22 cellular contexts compared by ENCODE assay signal in genomic region chr2:237547841-237548416, GRCh38. TPM values are rescaled to one million over a fixed set of nuclear protein-coding genes. Genes with fewer than 3 reads are reported as not detected.
A peak's percentile ranks its signal among the peaks of the same experiment; 100 is the strongest.
DNase-seq lines count a peak whose midpoint lies in the region; ATAC-seq and TF ChIP-seq lines count a peak whose summit lies in the region.
"Had no signal": no experiment of that assay in that cellular context is flagged by ENCODE, and none has a peak within 500 bp of the region (broad histone marks: within the 10 kb centered on the region; RNA-seq: fewer than 3 reads in every experiment).

No MANE protein-coding gene starts in this region.

- 44% methylated on average over 11 of the region's 11 CpGs for WGBS in mesenchymal stem cell
- 48 to 56% (median 50%) methylated on average over 11 of the region's 11 CpGs for WGBS in ovary, 3 donors

- ATAC-seq in HG03175 (IDR thresholded peaks at IDR 0.05; ENCODE audit: unreplicated experiment) = no peak
- ATAC-seq: activated CD8-positive, alpha-beta T cell treated with anti-CD3 and anti-CD28 coated beads, Interleukin-2, amount 10 ng/mL, durations not matched to agents 7 days and 5 days; gastroesophageal sphincter had no signal

- H3K14ac ChIP-seq in mesenchymal stem cell (ENCODE audit: low read length in 2 of 2) = no peak overlapping the region

- H2BK12ac ChIP-seq in mesenchymal stem cell (ENCODE audit: low read length in 2 of 2) = no peak overlapping the region

- no peak overlapping the region for H2BK120ac ChIP-seq in mesenchymal stem cell (ENCODE audit: low read depth, low read length)

- H3K27ac ChIP-seq in HUES48 (ENCODE audit: low read depth, low read length) (peak overlapping the region; percentile 41), mesenchymal stem cell (ENCODE audit: low read length, poor library complexity, severe bottlenecking) (peak overlapping the region; percentile 17), ovary (no peak overlapping the region)
- H3K27ac ChIP-seq: brain microvascular endothelial cell, gastroesophageal sphincter, skin epidermis, suprapubic skin had no signal

- H3K18ac ChIP-seq in mesenchymal stem cell (ENCODE audit: low read depth in 1 of 2, low read length in 2 of 2) = peak overlapping the region in 1 of 2 experiments; percentile 24

- H3K36me3 ChIP-seq in HUES48 (ENCODE audit: control insufficient read depth, insufficient read depth, low read length) (peaks cover 3% of the 10 kb centered on the region; the same call in 1 of the 2 replicates), mesenchymal stem cell (ENCODE audit: control insufficient read depth in 1 of 2, insufficient read depth in 2 of 2, low read depth in 1 of 2, low read length in 2 of 2) (peaks cover 22 to 63% of the 10 kb centered on the region in 2 experiments), ovary (no peaks in the 10 kb centered on the region)
- H3K36me3 ChIP-seq: BE2C, gastroesophageal sphincter had no signal

- intact Hi-C loops in ovary (cut with DNase I) = no loop called here

- H2AFZ ChIP-seq in mesenchymal stem cell (ENCODE audit: low read depth, low read length) = no peak overlapping the region

- peak; percentile 80 for DNase-seq in DMS153 (lab: John Stamatoyannopoulos, UW)
- peak; percentile 13 for DNase-seq in epithelial cell of proximal tubule (ENCODE audit: low read depth)
- peak; percentile 66 for DNase-seq in mesenchymal stem cell
- no peak for DNase-seq in activated gamma-delta T cell treated with Interleukin-2 at 50 U/mL for 16 hours
- DNase-seq in DMS79 treated with DMSO at 0.1 percent for 48 hours (lab: John Stamatoyannopoulos, UW) = no peak
- no peak for DNase-seq in ovary
- DNase-seq: activated B cell treated with CpG ODN at 0.5 μM for 24 hours; activated CD8-positive, alpha-beta T cell treated with anti-CD3 and anti-CD28 coated beads, Interleukin-2, amount 10 ng/mL, durations not matched to agents 7 days and 5 days; activated naive CD8-positive, alpha-beta T cell treated with anti-CD3 and anti-CD28 coated beads, Interleukin-2, amount 10 ng/mL, durations not matched to agents 7 days and 5 days; activated T-cell treated with anti-CD3 and anti-CD28 coated beads, Interleukin-2, amount 50 U/mL, for 48 hours; BE2C; brain microvascular endothelial cell; NCI-H446; SIG-M5; T-helper 2 cell had no signal

- no peak overlapping the region for H3K4me2 ChIP-seq in mesenchymal stem cell (ENCODE audit: low read length, poor library complexity, severe bottlenecking)

- TF ChIP-seq POLR2A in ovary (IDR thresholded peaks at IDR 0.05) = no peak

- no peak for TF ChIP-seq EP300 in ovary (IDR thresholded peaks at IDR 0.05)

- no peak overlapping the region for H2BK5ac ChIP-seq in mesenchymal stem cell (ENCODE audit: low read depth, low read length, poor library complexity, severe bottlenecking)

- H3K4me1 ChIP-seq in HUES48 (ENCODE audit: control insufficient read depth, insufficient read depth, low read length) (no peaks in the 10 kb centered on the region), mesenchymal stem cell (ENCODE audit: control insufficient read depth, insufficient read depth, low read depth, low read length) (peaks cover 16% of the 10 kb centered on the region), ovary (ENCODE audit: insufficient read depth) (no peaks in the 10 kb centered on the region)
- H3K4me1 ChIP-seq: BE2C had no signal

- no peak overlapping the region for H2AK5ac ChIP-seq in mesenchymal stem cell (ENCODE audit: low read length, severe bottlenecking)

- H3K9me3 ChIP-seq in HUES48 (ENCODE audit: control insufficient read depth, insufficient read depth, low read length) (peaks cover 2% of the 10 kb centered on the region; the same call in 1 of the 2 replicates), mesenchymal stem cell (ENCODE audit: control insufficient read depth, low read length) (peaks cover 5% of the 10 kb centered on the region), ovary (no peaks in the 10 kb centered on the region)
- H3K9me3 ChIP-seq: BE2C, gastroesophageal sphincter, suprapubic skin had no signal

- H2BK15ac ChIP-seq in mesenchymal stem cell (ENCODE audit: low read depth, poor library complexity, severe bottlenecking) = no peak overlapping the region

- no peak overlapping the region for H3K23ac ChIP-seq in mesenchymal stem cell (ENCODE audit: low read length in 2 of 2)

- no peak for TF ChIP-seq CTCF in epithelial cell of proximal tubule (conservative IDR thresholded peaks at IDR 0.05; ENCODE audit: low read depth, low read length)
- no peak for TF ChIP-seq CTCF in ovary (IDR thresholded peaks at IDR 0.05)

- no peak overlapping the region for H4K8ac ChIP-seq in mesenchymal stem cell (ENCODE audit: low read length)

- H3K27me3 ChIP-seq in HUES48 (ENCODE audit: control insufficient read depth, insufficient read depth, low read length) (no peaks in the 10 kb centered on the region), mesenchymal stem cell (ENCODE audit: control insufficient read depth in 1 of 2, insufficient read depth in 1 of 2, low read length in 2 of 2) (no peaks in the 10 kb centered on the region), ovary (no peaks in the 10 kb centered on the region)
- H3K27me3 ChIP-seq: BE2C, brain microvascular endothelial cell, gastroesophageal sphincter, suprapubic skin had no signal

- no peak overlapping the region for H3K9ac ChIP-seq in HUES48 (ENCODE audit: low read depth, low read length)
- H3K9ac ChIP-seq in mesenchymal stem cell (ENCODE audit: low read length) = no peak overlapping the region

- H3K79me1 ChIP-seq in mesenchymal stem cell (replicated peaks; ENCODE audit: low read length, poor library complexity, severe bottlenecking) = peaks cover 5% of the 10 kb centered on the region

- H3K4me3 ChIP-seq in HUES48 (ENCODE audit: low read depth, low read length) = no peak overlapping the region
- no peak overlapping the region for H3K4me3 ChIP-seq in epithelial cell of proximal tubule (ENCODE audit: low read depth, low read length)
- no peak overlapping the region for H3K4me3 ChIP-seq in mesenchymal stem cell (ENCODE audit: insufficient read depth in 1 of 2, low read depth in 1 of 2, low read length in 2 of 2)
- H3K4me3 ChIP-seq in ovary = no peak overlapping the region
- H3K4me3 ChIP-seq: gastroesophageal sphincter, skin epidermis, suprapubic skin had no signal

- H3K4ac ChIP-seq in mesenchymal stem cell (ENCODE audit: low read depth in 1 of 2, low read length in 2 of 2) = no peak overlapping the region

- no peak overlapping the region for H4K91ac ChIP-seq in mesenchymal stem cell (ENCODE audit: low read length)

RNA-seq across cellular contexts. Expression of gene PRLH, which starts 18.4 kb away (rescaled TPM):
- not detected in 2 replicates for total RNA-seq in epithelial cell of proximal tubule
- not detected for polyA plus RNA-seq in mesenchymal stem cell (2013, experiment 1 of 2)
- not detected for polyA plus RNA-seq in mesenchymal stem cell (2013, experiment 2 of 2)
- total RNA-seq in ovary = not detected
- polyA plus RNA-seq in ovary = not detected
- total RNA-seq: activated B cell treated with CpG ODN at 0.5 μM for 24 hours; activated CD8-positive, alpha-beta T cell treated with anti-CD3 and anti-CD28 coated beads, Interleukin-2, amount 10 ng/mL, durations not matched to agents 7 days and 5 days; activated naive CD8-positive, alpha-beta T cell treated with anti-CD3 and anti-CD28 coated beads, Interleukin-2, amount 10 ng/mL, durations not matched to agents 7 days and 5 days; gastroesophageal sphincter; lower leg skin; OCI-LY7; suprapubic skin had no signal

RNA-seq across cellular contexts. Expression of gene RAB17, which starts 42.6 kb away (rescaled TPM):
- total RNA-seq in epithelial cell of proximal tubule (0.94 and 6.1 TPM in 2 replicates), ovary (10 to 100 TPM in 1 of 7 donors, 1 to 10 TPM in 5, under 1 TPM in 1; 0.76 to 19.3 (median 4.6) TPM)
- 0.11 TPM for polyA plus RNA-seq in mesenchymal stem cell (2013, experiment 1 of 2)
- 0.11 TPM for polyA plus RNA-seq in mesenchymal stem cell (2013, experiment 2 of 2)
- under 1 TPM; 0.38 to 0.86 TPM for polyA plus RNA-seq in ovary
- total RNA-seq: activated B cell treated with CpG ODN at 0.5 μM for 24 hours; activated naive CD8-positive, alpha-beta T cell treated with anti-CD3 and anti-CD28 coated beads, Interleukin-2, amount 10 ng/mL, durations not matched to agents 7 days and 5 days; OCI-LY7 had no signal

Comparison
In these comparisons a context has a peak if more than half of its experiments do, and no peak if none do; other contexts are left out.
1. DNase-seq: peak in DMS153 (single experiment), epithelial cell of proximal tubule (single experiment) and mesenchymal stem cell (single experiment); none in activated gamma-delta T cell treated with Interleukin-2 at 50 U/mL for 16 hours (single experiment), DMS79 treated with DMSO at 0.1 percent for 48 hours (single experiment) and ovary (0 of 5).
2. H3K27ac ChIP-seq: peak in HUES48 (single experiment) and mesenchymal stem cell (single experiment); none in ovary (0 of 2).